8 cellular contexts compared by ENCODE assay signal in the genomic region with DNA sequence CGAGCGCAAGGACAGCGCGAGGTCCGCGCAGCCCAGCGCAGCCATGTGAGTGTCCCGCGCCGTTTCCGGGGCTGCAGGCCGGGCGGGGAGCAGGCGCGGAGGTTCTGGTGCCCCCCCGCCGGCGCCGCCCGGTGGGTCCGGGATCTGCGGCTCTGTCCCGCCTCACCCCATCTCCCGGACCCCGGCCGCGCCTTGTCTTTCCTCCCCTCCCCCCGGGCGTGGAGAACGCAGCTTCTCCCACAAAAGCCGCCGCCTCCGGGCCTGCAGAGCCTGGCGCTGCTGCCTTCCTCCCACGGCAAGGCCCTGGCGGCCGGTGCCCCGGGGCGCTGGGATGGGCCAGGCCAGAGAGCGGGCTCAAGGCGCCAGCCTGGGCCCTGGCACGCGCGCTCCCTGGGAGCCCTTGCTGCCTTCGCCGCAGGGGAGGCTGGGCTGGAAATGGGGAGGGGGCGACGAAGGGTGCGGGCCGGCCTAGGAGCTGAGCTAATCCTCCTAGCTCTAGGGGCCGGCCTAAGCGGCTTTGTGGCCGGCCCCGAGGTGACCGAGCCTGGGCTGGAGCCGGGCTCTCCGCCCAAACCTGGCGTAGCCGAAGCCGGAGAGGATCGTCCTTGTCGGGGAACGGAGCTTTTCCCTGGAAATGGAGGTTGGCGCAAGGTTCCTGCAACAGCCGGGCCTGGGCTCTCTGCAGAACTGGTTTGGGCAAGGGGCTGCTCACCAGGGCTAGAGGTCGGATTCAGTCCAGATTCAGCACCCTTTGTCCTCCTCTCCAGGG. TPM values are rescaled to one million over a fixed set of nuclear protein-coding genes. Genes with fewer than 3 reads are reported as not detected.
DNase-seq lines count a peak whose midpoint lies in the region; ATAC-seq and TF ChIP-seq lines count a peak whose summit lies in the region.

No MANE protein-coding gene starts in this region.

- H3K27ac Mint-ChIP-seq in GM23338 = no peak overlapping the region
- H3K27ac Mint-ChIP-seq in dendritic cell treated with granulocyte-macrophage colony-stimulating factor and Interleukin-4, amounts not matched to agents 40 ng/mL and 50 ng/mL, for 4 days = peak overlapping the region; percentile 96

- H3K4me3 Mint-ChIP-seq in GM23338 = peak overlapping the region; percentile 72
- H3K4me3 Mint-ChIP-seq in dendritic cell treated with granulocyte-macrophage colony-stimulating factor and Interleukin-4, amounts not matched to agents 40 ng/mL and 50 ng/mL, for 4 days = peak overlapping the region; percentile 81

- peak overlapping the region; percentile 92 for H3K9ac ChIP-seq in BLaER1
- H3K9ac ChIP-seq in SK-N-SH = peak overlapping the region; percentile 88

- H3K9me2 ChIP-seq in GM23338 (ENCODE audit: insufficient read depth) (no peaks in the 10 kb centered on the region), SK-N-SH (no peaks in the 10 kb centered on the region)

- TF ChIP-seq RAD21 in SK-N-SH (IDR thresholded peaks at IDR 0.05; ENCODE audit: low read length) = no peak

- DNase-seq in GM23338 (ENCODE audit: low spot score) (peak; percentile 63), SK-N-SH (peak; percentile 83), lung microvascular endothelial cell (ENCODE audit: low read depth in 2 of 2) (peak; percentile 28 to 39), tibial artery (no peak)

- H3K9me3 ChIP-seq in BLaER1 (no peaks in the 10 kb centered on the region), SK-N-SH (no peaks in the 10 kb centered on the region), tibial artery (no peaks in the 10 kb centered on the region)

- TF ChIP-seq CTCF in GM23338 (conservative IDR thresholded peaks at IDR 0.05; ENCODE audit: low read depth in 2 of 2) = no peak
- no peak for TF ChIP-seq CTCF in SK-N-SH (IDR thresholded peaks at IDR 0.05)
- no peak for TF ChIP-seq CTCF in tibial artery (IDR thresholded peaks at IDR 0.05)

- peak overlapping the region; percentile 93 for H3K27ac ChIP-seq in BLaER1
- no peak overlapping the region for H3K27ac ChIP-seq in GM23338 (ENCODE audit: low read depth)
- H3K27ac ChIP-seq in SK-N-SH (ENCODE audit: low read depth in 2 of 2, low read length in 1 of 2) = peak overlapping the region; percentile 83
- H3K27ac ChIP-seq in tibial artery = peak overlapping the region; percentile 93 to 94

- H2AFZ ChIP-seq in GM23338 (peak overlapping the region; percentile 94), SK-N-SH (ENCODE audit: low read depth) (no peak overlapping the region)

- H3K9me3 Mint-ChIP-seq in GM23338 = no peaks in the 10 kb centered on the region; the same call in 2 of the 3 replicates
- no peaks in the 10 kb centered on the region for H3K9me3 Mint-ChIP-seq in dendritic cell treated with granulocyte-macrophage colony-stimulating factor and Interleukin-4, amounts not matched to agents 40 ng/mL and 50 ng/mL, for 4 days

- H3K27me3 Mint-ChIP-seq in GM23338 (ENCODE audit: insufficient read depth, low read depth, poor library complexity) = peaks cover 95% of the 10 kb centered on the region
- peaks cover 28% of the 10 kb centered on the region for H3K27me3 Mint-ChIP-seq in dendritic cell treated with granulocyte-macrophage colony-stimulating factor and Interleukin-4, amounts not matched to agents 40 ng/mL and 50 ng/mL, for 4 days

- intact Hi-C loops in dendritic cell treated with granulocyte-macrophage colony-stimulating factor and Interleukin-4, amounts not matched to agents 40 ng/mL and 50 ng/mL, for 4 days (cut with micrococcal nuclease) = no loop called here
- intact Hi-C loops in tibial artery (cut with DNase I; ENCODE audit: low total_unique reads) = loop anchor here (5.0 kb wide), 1 partner anchor 33 kb away; a partner anchor contains a TSS

- CTCF ChIA-PET in SK-N-SH (lab: Yijun Ruan, JAX) = interaction anchor here (0.9 to 6.6 kb wide), 18 partner anchors 8 to 288 kb away, joined by 3 to 60 read pairs (median 5); a partner anchor contains a TSS

- peaks cover 73% of the 10 kb centered on the region for H3K4me1 ChIP-seq in BLaER1
- peaks cover 10% of the 10 kb centered on the region; the same call in 1 of the 2 replicates for H3K4me1 ChIP-seq in GM23338 (ENCODE audit: insufficient read depth)
- peaks cover 21% of the 10 kb centered on the region in 2 experiments; a peak in 3 of 4 replicates for H3K4me1 ChIP-seq in SK-N-SH (ENCODE audit: control insufficient read depth in 1 of 2, insufficient read depth in 2 of 2, low read depth in 1 of 2, low read length in 1 of 2)
- peaks cover 0 to 44% (median 24%) of the 10 kb centered on the region in 4 donors for H3K4me1 ChIP-seq in tibial artery

- peak; percentile 44 for ATAC-seq in GM23338
- ATAC-seq in GM21528 (IDR thresholded peaks at IDR 0.05; ENCODE audit: low FRiP score, unreplicated experiment) = no peak
- no peak for ATAC-seq in HG03280 (IDR thresholded peaks at IDR 0.05; ENCODE audit: unreplicated experiment)

- POLR2A ChIA-PET in SK-N-SH (lab: Yijun Ruan, JAX) = interaction anchor here (0.8 to 2.5 kb wide), 8 partner anchors 8 to 316 kb away, joined by 3 to 10 read pairs (median 4); a partner anchor contains a TSS

- H3K4me2 ChIP-seq in BLaER1 (peak overlapping the region; percentile 99), GM23338 (peak overlapping the region; percentile 94), SK-N-SH (peak overlapping the region; percentile 96)

- H3K27me3 ChIP-seq in BLaER1 = no peaks in the 10 kb centered on the region
- H3K27me3 ChIP-seq in GM23338 (ENCODE audit: insufficient read depth) = peaks cover 99% of the 10 kb centered on the region
- H3K27me3 ChIP-seq in SK-N-SH (ENCODE audit: insufficient read depth) = no peaks in the 10 kb centered on the region
- H3K27me3 ChIP-seq in tibial artery = no peaks in the 10 kb centered on the region

- H3K4me3 ChIP-seq in BLaER1 (peak overlapping the region; percentile 77), GM23338 (peak overlapping the region; percentile 77), SK-N-SH (ENCODE audit: low read depth in 2 of 2, low read length in 1 of 2) (peak overlapping the region; percentile 77 to 99), tibial artery (peak overlapping the region; percentile 76 to 85)

- TF ChIP-seq EP300 in SK-N-SH (IDR thresholded peaks at IDR 0.05; ENCODE audit: borderline replicate concordance in 1 of 2, low read depth in 1 of 2, low read length in 1 of 2) = no peak

- H3K36me3 ChIP-seq in BLaER1 (no peaks in the 10 kb centered on the region; the same call in 1 of the 2 replicates), GM23338 (ENCODE audit: insufficient read depth) (no peaks in the 10 kb centered on the region), SK-N-SH (replicated peaks in 1 of 2; ENCODE audit: control insufficient read depth in 1 of 2, insufficient read depth in 2 of 2, low read length in 1 of 2) (peaks cover 0 to 4% of the 10 kb centered on the region in 2 experiments), tibial artery (no peaks in the 10 kb centered on the region)

- H3F3A ChIP-seq in GM23338 (replicated peaks; ENCODE audit: low read depth) (0 out of 2 replicates have a peak, but pooled peaks cover 10% of the 10 kb centered on the region), SK-N-SH (replicated peaks; ENCODE audit: insufficient read depth) (peaks cover 15% of the 10 kb centered on the region)

- peaks cover 4% of the 10 kb centered on the region for H3K4me1 Mint-ChIP-seq in GM23338
- peaks cover 44% of the 10 kb centered on the region for H3K4me1 Mint-ChIP-seq in dendritic cell treated with granulocyte-macrophage colony-stimulating factor and Interleukin-4, amounts not matched to agents 40 ng/mL and 50 ng/mL, for 4 days (ENCODE audit: low read depth)

- H3K79me2 ChIP-seq in GM23338 (replicated peaks; ENCODE audit: insufficient read depth) = no peaks in the 10 kb centered on the region
- peaks cover 51% of the 10 kb centered on the region for H3K79me2 ChIP-seq in SK-N-SH (ENCODE audit: insufficient read depth)

- H4K20me1 ChIP-seq in BLaER1 (peaks cover 46% of the 10 kb centered on the region), GM23338 (replicated peaks; ENCODE audit: insufficient read depth) (peaks cover 7% of the 10 kb centered on the region; the same call in 1 of the 2 replicates), SK-N-SH (ENCODE audit: insufficient read depth) (peaks cover 37% of the 10 kb centered on the region)

- 2% methylated on average over 16 of the region's 66 CpGs for WGBS in SK-N-SH (ENCODE audit: low lambda C conversion rate)

- H3K36me3 Mint-ChIP-seq in GM23338 (ENCODE audit: low read depth) = no peaks in the 10 kb centered on the region
- peaks cover 30% of the 10 kb centered on the region for H3K36me3 Mint-ChIP-seq in dendritic cell treated with granulocyte-macrophage colony-stimulating factor and Interleukin-4, amounts not matched to agents 40 ng/mL and 50 ng/mL, for 4 days (ENCODE audit: low read depth)

TF ChIP-seq in GM23338, 12 proteins besides CTCF, POLR2A, EP300 and RAD21 (continues in another document):
- TF ChIP-seq ZNF114 (CRISPR knock-in tag; IDR thresholded peaks at IDR 0.05) = no peak

TF ChIP-seq in SK-N-SH, 30 proteins besides CTCF, POLR2A, EP300 and RAD21 (continues in another document):
- no peak for TF ChIP-seq FOSL2 (IDR thresholded peaks at IDR 0.05; ENCODE audit: borderline replicate concordance, low read depth)

RNA-seq across cellular contexts. Expression of a gene that starts 0.4 kb away (rescaled TPM):
- 7.4 and 22.4 TPM in 2 replicates for total RNA-seq in GM23338 (2014; rRNA removed; shearing (Covaris generic))
- polyA plus RNA-seq in GM23338 (2016; fragmentation: Nextera tagmentation; extraction: Ambion mirVana) (6.8 and 7.6 TPM in 2 replicates), SK-N-SH (2012; rRNA removed) (12.1 and 24.7 TPM in 2 replicates)
- 16.7 and 23.3 TPM in 2 replicates for polyA plus RNA-seq in SK-N-SH (2012; cell fraction: cytosol; rRNA removed)
- 80.4 and 105 TPM in 2 replicates for polyA plus RNA-seq in SK-N-SH (2012; cell fraction: nucleus; rRNA removed)
- 20.7 and 23.4 TPM in 2 replicates for total RNA-seq in lung microvascular endothelial cell

RNA-seq across cellular contexts. Expression of a gene that starts 33.3 kb away (rescaled TPM):
- 64.5 and 81.0 TPM in 2 replicates for total RNA-seq in GM23338 (2014; rRNA removed; shearing (Covaris generic))
- polyA plus RNA-seq in GM23338 (2016; fragmentation: Nextera tagmentation; extraction: Ambion mirVana) (67.7 and 72.3 TPM in 2 replicates), SK-N-SH (2012; rRNA removed) (18.8 and 19.6 TPM in 2 replicates)
- polyA plus RNA-seq in SK-N-SH (2012; cell fraction: cytosol; rRNA removed) = 20.3 and 22.0 TPM in 2 replicates
- polyA plus RNA-seq in SK-N-SH (2012; cell fraction: nucleus; rRNA removed) = 17.4 and 24.1 TPM in 2 replicates
- total RNA-seq in lung microvascular endothelial cell = 17.2 and 24.8 TPM in 2 replicates

RNA-seq across cellular contexts. Expression of a gene that starts 45.7 kb away (rescaled TPM):
- total RNA-seq in GM23338 (2014; rRNA removed; shearing (Covaris generic)) = not detected in 2 replicates
- not detected in 2 replicates for polyA plus RNA-seq in GM23338 (2016; fragmentation: Nextera tagmentation; extraction: Ambion mirVana)
- polyA plus RNA-seq in SK-N-SH (2012; rRNA removed) = not detected in 2 replicates
- polyA plus RNA-seq in SK-N-SH (2012; cell fraction: cytosol; rRNA removed) = not detected in 2 replicates
- not detected in 2 replicates for polyA plus RNA-seq in SK-N-SH (2012; cell fraction: nucleus; rRNA removed)
- not detected in 2 replicates for total RNA-seq in lung microvascular endothelial cell

RNA-seq across cellular contexts. Expression of a gene that starts 48.1 kb away (rescaled TPM):
- 68.7 and 69.4 TPM in 2 replicates for total RNA-seq in GM23338 (2014; rRNA removed; shearing (Covaris generic))
- polyA plus RNA-seq in GM23338 (2016; fragmentation: Nextera tagmentation; extraction: Ambion mirVana) = 19.5 and 20.6 TPM in 2 replicates
- polyA plus RNA-seq in SK-N-SH (2012; rRNA removed) = 111 and 135 TPM in 2 replicates
- polyA plus RNA-seq in SK-N-SH (2012; cell fraction: cytosol; rRNA removed) = 86.6 and 113 TPM in 2 replicates
- polyA plus RNA-seq in SK-N-SH (2012; cell fraction: nucleus; rRNA removed) = 102 and 104 TPM in 2 replicates
- total RNA-seq in lung microvascular endothelial cell = 92.1 and 95.2 TPM in 2 replicates

Comparison
In these comparisons a context has a peak if more than half of its experiments do, and no peak if none do; other contexts are left out.
1. DNase-seq: peak in GM23338 (single experiment), SK-N-SH (single experiment) and lung microvascular endothelial cell (2 of 2); none in tibial artery (0 of 2).
2. Peak in every context shown above with its lines, with median percentiles within 50 percentile points of each other: H3K4me2 ChIP-seq and H3K4me3 ChIP-seq.